Comparison of ENCODE assay signal across 12 cellular contexts in the genomic region with DNA sequence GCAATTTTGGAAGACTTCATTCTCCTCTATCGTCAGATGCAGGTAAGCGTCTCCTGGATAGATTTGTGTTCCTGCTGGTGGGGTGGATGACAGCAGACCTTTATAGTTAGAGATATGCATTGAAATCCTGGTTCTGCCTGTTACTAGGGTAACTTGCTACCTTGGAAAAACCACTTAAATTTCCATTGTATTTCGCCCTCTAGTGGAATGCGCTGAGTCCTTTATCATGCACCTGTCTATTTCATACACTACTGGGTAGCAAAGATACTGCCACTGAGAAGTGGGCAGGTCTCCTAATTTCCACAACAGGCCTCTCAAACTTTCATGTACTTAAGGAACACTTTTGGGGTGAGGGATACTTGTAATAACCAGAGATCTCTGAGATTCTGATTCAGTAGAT.
DNase-seq lines count a peak whose midpoint lies in the region; TF ChIP-seq lines count a peak whose summit lies in the region.
"Had no signal": no experiment of that assay in that cellular context is flagged by ENCODE, and none has a peak within 500 bp of the region (broad histone marks: within the 10 kb centered on the region; RNA-seq: fewer than 3 reads in every experiment).

No MANE protein-coding gene starts in this region.

- H3K27me3 ChIP-seq in OCI-LY1 (ENCODE audit: insufficient read depth, low read length) = no peaks in the 10 kb centered on the region
- H3K27me3 ChIP-seq in sigmoid colon = no peaks in the 10 kb centered on the region
- H3K27me3 ChIP-seq: cardiac muscle cell had no signal

- DNase-seq in NCI-H524 (lab: John Stamatoyannopoulos, UW) (peak; percentile 9 to 41), NCI-H524 treated with DMSO at 0.1 percent for 48 hours (lab: John Stamatoyannopoulos, UW) (no peak), erythroblast (lab: John Stamatoyannopoulos, UW) (peak; percentile 1 to 12), retinal pigment epithelial cell (ENCODE audit: low read depth) (no peak), sigmoid colon (no peak), SKM-1 (lab: John Stamatoyannopoulos, UW; ENCODE audit: unreplicated experiment) (no peak), caudate nucleus (lab: John Stamatoyannopoulos, UW) (no peak)
- DNase-seq: activated CD4-positive, alpha-beta T cell treated with anti-CD3 and anti-CD28 coated beads, Interleukin-2, amount 50 U/mL, for 48 hours; NCI-H2171; stimulated activated CD4-positive, alpha-beta T cell treated with anti-CD3 and anti-CD28 coated beads, Interleukin-4, amount 100 ng/mL, for 1 hour had no signal

- 78 to 93% methylated on average over 4 of the region's 4 CpGs for WGBS in sigmoid colon, 2 donors

- H3F3A ChIP-seq in OCI-LY1 (ENCODE audit: insufficient read depth, low read length) = no peaks in the 10 kb centered on the region

- H3K27ac ChIP-seq in OCI-LY1 (ENCODE audit: low read depth, low read length, poor library complexity, severe bottlenecking) (no peak overlapping the region), sigmoid colon (no peak overlapping the region), caudate nucleus (ENCODE audit: low read depth, low read length) (no peak overlapping the region)
- H3K27ac ChIP-seq: cardiac muscle cell had no signal

- no peaks in the 10 kb centered on the region for H4K20me1 ChIP-seq in OCI-LY1 (ENCODE audit: insufficient read depth, low read length)

- intact Hi-C loops in sigmoid colon (cut with DNase I) = no loop called here

- TF ChIP-seq CTCF in OCI-LY1 (IDR thresholded peaks at IDR 0.05; ENCODE audit: low read length) = peak; percentile 46; the same call in 1 of the 2 replicates
- TF ChIP-seq CTCF in retinal pigment epithelial cell (conservative IDR thresholded peaks at IDR 0.05; ENCODE audit: low read depth, low read length) = peak; percentile 47
- no peak for TF ChIP-seq CTCF in sigmoid colon (IDR thresholded peaks at IDR 0.05)

- H3K4me1 ChIP-seq in OCI-LY1 (ENCODE audit: insufficient read depth, low read length, severe bottlenecking) = no peaks in the 10 kb centered on the region
- no peaks in the 10 kb centered on the region for H3K4me1 ChIP-seq in sigmoid colon

- no peaks in the 10 kb centered on the region for H3K36me3 ChIP-seq in OCI-LY1 (ENCODE audit: insufficient read depth, low read length)
- no peaks in the 10 kb centered on the region for H3K36me3 ChIP-seq in sigmoid colon
- H3K36me3 ChIP-seq: cardiac muscle cell had no signal

- no peaks in the 10 kb centered on the region for H3K9me3 ChIP-seq in OCI-LY1 (ENCODE audit: low read length)
- H3K9me3 ChIP-seq in sigmoid colon = no peaks in the 10 kb centered on the region

- TF ChIP-seq POLR2A in erythroblast (IDR thresholded peaks at IDR 0.05; ENCODE audit: low read length) = no peak
- TF ChIP-seq POLR2A in sigmoid colon (IDR thresholded peaks at IDR 0.05) = no peak

- H3K9ac ChIP-seq in OCI-LY1 (ENCODE audit: low read length) = no peak overlapping the region

- H3K9me2 ChIP-seq in OCI-LY1 (ENCODE audit: low read depth, low read length) = no peaks in the 10 kb centered on the region

- no peak overlapping the region for H3K4me2 ChIP-seq in OCI-LY1 (ENCODE audit: low read length)

- H3K79me2 ChIP-seq in OCI-LY1 (ENCODE audit: insufficient read depth, low read length) = no peaks in the 10 kb centered on the region

- TF ChIP-seq EP300 in sigmoid colon (IDR thresholded peaks at IDR 0.05) = no peak

- H3K4me3 ChIP-seq in OCI-LY1 (ENCODE audit: low read depth, low read length, poor library complexity, severe bottlenecking) = no peak overlapping the region
- H3K4me3 ChIP-seq in retinal pigment epithelial cell (ENCODE audit: low read length) = no peak overlapping the region
- H3K4me3 ChIP-seq in sigmoid colon = no peak overlapping the region
- H3K4me3 ChIP-seq: cardiac muscle cell had no signal

- no peak overlapping the region for H2AFZ ChIP-seq in OCI-LY1 (ENCODE audit: low read length)

Comparison
In these comparisons a context has a peak if more than half of its experiments do, and no peak if none do; other contexts are left out.
1. DNase-seq: peak in NCI-H524 (2 of 2) and erythroblast (2 of 2); none in NCI-H524 treated with DMSO at 0.1 percent for 48 hours (single experiment), retinal pigment epithelial cell (single experiment), sigmoid colon (single experiment), SKM-1 (single experiment) and caudate nucleus (0 of 61).
2. CTCF ChIP-seq: peak in OCI-LY1 (single experiment) and retinal pigment epithelial cell (single experiment); none in sigmoid colon (0 of 4).